12 cellular contexts compared by ENCODE assay signal in genomic region chr6:28978137-28978491, GRCh38. TPM values are rescaled to one million over a fixed set of nuclear protein-coding genes. Genes with fewer than 3 reads are reported as not detected.
DNase-seq lines count a peak whose midpoint lies in the region; ATAC-seq, FAIRE-seq and TF ChIP-seq lines count a peak whose summit lies in the region.
"Had no signal": no experiment of that assay in that cellular context is flagged by ENCODE, and none has a peak within 500 bp of the region (broad histone marks: within the 10 kb centered on the region; RNA-seq: fewer than 3 reads in every experiment).

No MANE protein-coding gene starts in this region.

- BruUV-seq in Calu3 (replicated peaks; lab: Mats Ljungman, UMichigan) (no TSS peak), HepG2 (replicated peaks; lab: Mats Ljungman, UMichigan) (no TSS peak)

- in situ Hi-C loops in brain microvascular endothelial cell (cut with HindIII; ENCODE audit: low pct_ligation_motif_present, low sequenced_read_pairs) (no loop called here), HepG2 (cut with HindIII; ENCODE audit: extremely low pct_ligation_motif_present, low pct_unique_long_range_greater_than_20kb) (no loop called here)

- H2AFZ ChIP-seq in HepG2 (ENCODE audit: low read length) = no peak overlapping the region

- no peaks in the 10 kb centered on the region for H3K79me2 ChIP-seq in HepG2 (ENCODE audit: insufficient read depth, low read length)

- H3K36me3 Mint-ChIP-seq in Calu3 (ENCODE audit: insufficient read depth, unreplicated experiment) = peaks cover 29% of the 10 kb centered on the region
- H3K36me3 Mint-ChIP-seq in natural killer cell treated with Interleukin-12 subunit alpha and Interleukin-12 subunit beta and Interleukin-15 and Interleukin-18, amount 100 ng/mL, for 72 hours = peaks cover 4% of the 10 kb centered on the region

- intact Hi-C loops in Calu3 (cut with micrococcal nuclease; ENCODE audit: unreplicated experiment) (no loop called here), HepG2 (cut with micrococcal nuclease; ENCODE audit: unreplicated experiment) (no loop called here)

- no peaks in the 10 kb centered on the region for H3K36me3 ChIP-seq in brain microvascular endothelial cell (replicated peaks)
- no peaks in the 10 kb centered on the region for H3K36me3 ChIP-seq in HepG2 (replicated peaks in 1 of 2; ENCODE audit: control insufficient read depth in 1 of 2, insufficient read depth in 2 of 2, low read length in 2 of 2)

- ATAC-seq in natural killer cell treated with Interleukin-12 subunit alpha and Interleukin-12 subunit beta and Interleukin-15 and Interleukin-18, amount 100 ng/mL, for 72 hours = no peak
- ATAC-seq in HG02884 (IDR thresholded peaks at IDR 0.05; ENCODE audit: unreplicated experiment) (no peak), HG03196 (IDR thresholded peaks at IDR 0.05; ENCODE audit: unreplicated experiment) (no peak), HG03520 (IDR thresholded peaks at IDR 0.05; ENCODE audit: unreplicated experiment) (no peak), HepG2 (no peak)

- H3K9me3 Mint-ChIP-seq in Calu3 (ENCODE audit: low read depth, unreplicated experiment) = no peaks in the 10 kb centered on the region
- H3K9me3 Mint-ChIP-seq in natural killer cell treated with Interleukin-12 subunit alpha and Interleukin-12 subunit beta and Interleukin-15 and Interleukin-18, amount 100 ng/mL, for 72 hours = no peaks in the 10 kb centered on the region

- peaks cover 52% of the 10 kb centered on the region for H3K4me1 ChIP-seq in HepG2 (ENCODE audit: insufficient read depth, low read length)
- H3K4me1 ChIP-seq: testis had no signal

- no peak for TF ChIP-seq EP300 in HepG2 (IDR thresholded peaks at IDR 0.05; ENCODE audit: low read depth in 2 of 2, low read length in 2 of 2)
- no peak for TF ChIP-seq EP300 in HepG2 (CRISPR knock-in tag; IDR thresholded peaks at IDR 0.05; ENCODE audit: borderline replicate concordance)

- WGBS in HepG2 (ENCODE audit: low lambda C conversion rate) = 97% methylated on average over 2 of the region's 2 CpGs

- peaks cover 28% of the 10 kb centered on the region for H3K4me1 Mint-ChIP-seq in Calu3 (ENCODE audit: low read depth, unreplicated experiment)
- peaks cover 30 to 33% of the 10 kb centered on the region in 2 donors for H3K4me1 Mint-ChIP-seq in natural killer cell treated with Interleukin-12 subunit alpha and Interleukin-12 subunit beta and Interleukin-15 and Interleukin-18, amount 100 ng/mL, for 72 hours (ENCODE audit: low read depth in 2 of 2)

- H3K9ac ChIP-seq in HepG2 (ENCODE audit: insufficient read depth, low read depth, low read length) = no peak overlapping the region

- H3K27ac Mint-ChIP-seq in Calu3 (ENCODE audit: unreplicated experiment) = peak overlapping the region; percentile 2
- no peak overlapping the region for H3K27ac Mint-ChIP-seq in natural killer cell treated with Interleukin-12 subunit alpha and Interleukin-12 subunit beta and Interleukin-15 and Interleukin-18, amount 100 ng/mL, for 72 hours

- H3K27ac ChIP-seq in brain microvascular endothelial cell (peak overlapping the region; percentile 31), HepG2 (ENCODE audit: extremely low read length, insufficient read depth, low read length) (no peak overlapping the region)
- H3K27ac ChIP-seq: testis had no signal

- no peaks in the 10 kb centered on the region for H3K9me3 ChIP-seq in HepG2 (ENCODE audit: low read length)
- H3K9me3 ChIP-seq: testis had no signal

- no peaks in the 10 kb centered on the region for H3K27me3 Mint-ChIP-seq in Calu3 (ENCODE audit: unreplicated experiment)
- peaks cover 39 to 51% of the 10 kb centered on the region in 2 donors for H3K27me3 Mint-ChIP-seq in natural killer cell treated with Interleukin-12 subunit alpha and Interleukin-12 subunit beta and Interleukin-15 and Interleukin-18, amount 100 ng/mL, for 72 hours

- no peak overlapping the region for H3K4me2 ChIP-seq in HepG2 (ENCODE audit: low read depth, low read length)

- H3K27me3 ChIP-seq in brain microvascular endothelial cell (replicated peaks) (no peaks in the 10 kb centered on the region), HepG2 (ENCODE audit: control insufficient read depth in 1 of 2, insufficient read depth in 2 of 2, low read length in 2 of 2) (no peaks in the 10 kb centered on the region; a peak in 1 of 5 replicates)
- H3K27me3 ChIP-seq: testis had no signal

- TF ChIP-seq POLR2A in NB4 (IDR thresholded peaks at IDR 0.05; ENCODE audit: extremely low read depth, insufficient read length) (no peak), HepG2 (IDR thresholded peaks at IDR 0.05; ENCODE audit: insufficient read depth in 1 of 2, low read depth in 2 of 2, low read length in 2 of 2) (no peak)

- TF ChIP-seq CTCF in Calu3 (IDR thresholded peaks at IDR 0.05; ENCODE audit: unreplicated experiment) (no peak), NB4 (IDR thresholded peaks at IDR 0.05; ENCODE audit: low read depth, low read length) (no peak), brain microvascular endothelial cell (IDR thresholded peaks at IDR 0.05; ENCODE audit: low read depth, low read length, missing control alignments) (no peak), HepG2 (CRISPR knock-in tag; IDR thresholded peaks at IDR 0.05) (no peak)

- no peak overlapping the region for H3K4me3 Mint-ChIP-seq in Calu3 (ENCODE audit: low read depth, unreplicated experiment)
- peak overlapping the region; percentile 68 for H3K4me3 Mint-ChIP-seq in natural killer cell treated with Interleukin-12 subunit alpha and Interleukin-12 subunit beta and Interleukin-15 and Interleukin-18, amount 100 ng/mL, for 72 hours

- H4K20me1 ChIP-seq in HepG2 (ENCODE audit: insufficient read depth, low read length) = no peaks in the 10 kb centered on the region

- DNase-seq in Calu3 (no peak), NB4 (ENCODE audit: low read depth) (no peak), brain microvascular endothelial cell (no peak), HepG2 (ENCODE audit: low spot score) (no peak)
- no peak for DNase-seq in natural killer cell treated with Interleukin-12 subunit alpha and Interleukin-12 subunit beta and Interleukin-15 and Interleukin-18, amount 100 ng/mL, for 72 hours (ENCODE audit: low spot score)
- DNase-seq: activated CD4-positive, alpha-beta T cell treated with anti-CD3 and anti-CD28 coated beads for 4 hours; Karpas-422; NCI-H2081; testis had no signal

- FAIRE-seq in HepG2 (lab: Jason Lieb, UNC) = no peak

- peak overlapping the region; percentile 78 for H3K4me3 ChIP-seq in NB4 (ENCODE audit: low read depth, low read length)
- H3K4me3 ChIP-seq in brain microvascular endothelial cell (ENCODE audit: low read depth, low read length) = no peak overlapping the region
- H3K4me3 ChIP-seq in HepG2 (replicated peaks in 1 of 3; ENCODE audit: insufficient read depth in 1 of 3, low read depth in 2 of 3, low read length in 3 of 3) = no peak overlapping the region

- TF ChIP-seq RAD21 in HepG2 (CRISPR knock-in tag; IDR thresholded peaks at IDR 0.05) = no peak

- POLR2A ChIA-PET in HepG2 (lab: Yijun Ruan, JAX) = no interaction called here

- CTCF ChIA-PET in Calu3 (lab: Charles Lee) = no interaction called here
- CTCF ChIA-PET in HepG2 (lab: Yijun Ruan, JAX; ENCODE audit: low intra/inter-chr PET ratio, low total read pairs) = no interaction called here

RNA-seq across cellular contexts. Expression of gene ZNF311, which starts 27.0 kb away (rescaled TPM):
- total RNA-seq in Calu3 (2022) = 1.4 and 2.2 TPM in 2 replicates
- total RNA-seq in natural killer cell treated with Interleukin-12 subunit alpha and Interleukin-12 subunit beta and Interleukin-15 and Interleukin-18, amount 100 ng/mL, for 72 hours = under 1 TPM; 0.19 to 0.28 TPM
- total RNA-seq in HepG2 (2016; rRNA removed; fragmentation: Illumina TruSeq; extraction: Trizol) = not detected in 2 replicates
- total RNA-seq in HepG2 (2016; cell fraction: cytosol; rRNA removed; fragmentation: Illumina TruSeq; extraction: Trizol; ENCODE audit: low read depth) = not detected in 2 replicates
- total RNA-seq in HepG2 (2016; cell fraction: insoluble cytoplasmic fraction; rRNA removed; fragmentation: Illumina TruSeq; extraction: Trizol) = not detected in 2 replicates
- total RNA-seq in HepG2 (2016; cell fraction: membrane; rRNA removed; fragmentation: Illumina TruSeq; extraction: Trizol) = not detected in 2 replicates
- not detected in 2 replicates for total RNA-seq in HepG2 (2016; cell fraction: nucleus; rRNA removed; fragmentation: Illumina TruSeq; extraction: Trizol)
- polyA plus RNA-seq in HepG2 (2011; rRNA removed) = not detected in 2 replicates
- not detected in 2 replicates for polyA plus RNA-seq in HepG2 (2011; cell fraction: cytosol; rRNA removed)
- not detected in 2 replicates for polyA plus RNA-seq in HepG2 (2011; cell fraction: nucleus; rRNA removed)
- polyA plus RNA-seq in HepG2 (2012) = not detected in 2 replicates
- not detected in 2 replicates for polyA plus RNA-seq in HepG2 (2016; cell fraction: cytosol; fragmentation: Illumina TruSeq; extraction: Trizol; ENCODE audit: low read depth)
- not detected in 2 replicates for polyA plus RNA-seq in HepG2 (2016; cell fraction: insoluble cytoplasmic fraction; fragmentation: Illumina TruSeq; extraction: Trizol; ENCODE audit: low read depth)
- polyA plus RNA-seq in HepG2 (2016; cell fraction: membrane; fragmentation: Illumina TruSeq; extraction: Trizol; ENCODE audit: low read depth) = not detected in 2 replicates
- not detected in 2 replicates for polyA plus RNA-seq in HepG2 (2016; cell fraction: nucleus; fragmentation: Illumina TruSeq; extraction: Trizol; ENCODE audit: insufficient read depth, low read depth)
- polyA minus RNA-seq in HepG2 (2011; rRNA and poly(A)+ RNA removed; ENCODE audit: low replicate concordance) = 1.1 TPM in 1 of 2 replicates, not detected in the other
- not detected in 2 replicates for polyA minus RNA-seq in HepG2 (2011; cell fraction: cytosol; rRNA and poly(A)+ RNA removed)
- polyA minus RNA-seq in HepG2 (2011; cell fraction: nucleus; rRNA and poly(A)+ RNA removed) = not detected in 2 replicates

RNA-seq across cellular contexts. Expression of gene TRIM27, which starts 54.3 kb away (rescaled TPM):
- total RNA-seq in Calu3 (2022) = 85.8 and 91.6 TPM in 2 replicates
- 10 to 100 TPM; 49.1 to 74.0 TPM for total RNA-seq in natural killer cell treated with Interleukin-12 subunit alpha and Interleukin-12 subunit beta and Interleukin-15 and Interleukin-18, amount 100 ng/mL, for 72 hours
- 79.0 and 88.6 TPM in 2 replicates for total RNA-seq in HepG2 (2016; rRNA removed; fragmentation: Illumina TruSeq; extraction: Trizol)
- total RNA-seq in HepG2 (2016; cell fraction: cytosol; rRNA removed; fragmentation: Illumina TruSeq; extraction: Trizol; ENCODE audit: low read depth) = 14.2 and 14.7 TPM in 2 replicates
- 82.1 and 84.2 TPM in 2 replicates for total RNA-seq in HepG2 (2016; cell fraction: insoluble cytoplasmic fraction; rRNA removed; fragmentation: Illumina TruSeq; extraction: Trizol)
- 35.6 and 36.2 TPM in 2 replicates for total RNA-seq in HepG2 (2016; cell fraction: membrane; rRNA removed; fragmentation: Illumina TruSeq; extraction: Trizol)
- 86.3 and 102 TPM in 2 replicates for total RNA-seq in HepG2 (2016; cell fraction: nucleus; rRNA removed; fragmentation: Illumina TruSeq; extraction: Trizol)
- 108 and 112 TPM in 2 replicates for polyA plus RNA-seq in HepG2 (2011; rRNA removed)
- polyA plus RNA-seq in HepG2 (2011; cell fraction: cytosol; rRNA removed) = 79.8 and 88.4 TPM in 2 replicates
- 158 and 172 TPM in 2 replicates for polyA plus RNA-seq in HepG2 (2011; cell fraction: nucleus; rRNA removed)
- polyA plus RNA-seq in HepG2 (2012) = 57.6 and 68.7 TPM in 2 replicates
- 6.2 and 6.6 TPM in 2 replicates for polyA plus RNA-seq in HepG2 (2016; cell fraction: cytosol; fragmentation: Illumina TruSeq; extraction: Trizol; ENCODE audit: low read depth)
- 74.5 and 78.1 TPM in 2 replicates for polyA plus RNA-seq in HepG2 (2016; cell fraction: insoluble cytoplasmic fraction; fragmentation: Illumina TruSeq; extraction: Trizol; ENCODE audit: low read depth)
- 14.8 and 17.7 TPM in 2 replicates for polyA plus RNA-seq in HepG2 (2016; cell fraction: membrane; fragmentation: Illumina TruSeq; extraction: Trizol; ENCODE audit: low read depth)
- polyA plus RNA-seq in HepG2 (2016; cell fraction: nucleus; fragmentation: Illumina TruSeq; extraction: Trizol; ENCODE audit: insufficient read depth, low read depth) = 88.3 and 97.6 TPM in 2 replicates
- polyA minus RNA-seq in HepG2 (2011; rRNA and poly(A)+ RNA removed; ENCODE audit: low replicate concordance) = 155 and 156 TPM in 2 replicates
- polyA minus RNA-seq in HepG2 (2011; cell fraction: cytosol; rRNA and poly(A)+ RNA removed) = 47.8 and 51.6 TPM in 2 replicates
- 183 and 209 TPM in 2 replicates for polyA minus RNA-seq in HepG2 (2011; cell fraction: nucleus; rRNA and poly(A)+ RNA removed)
